Comparison of ENCODE assay signal across 9 cellular contexts in genomic region chr19:17997969-17998826, GRCh38. TPM values are rescaled to one million over a fixed set of nuclear protein-coding genes. Genes with fewer than 3 reads are reported as not detected.
DNase-seq lines count a peak whose midpoint lies in the region; ATAC-seq, FAIRE-seq and TF ChIP-seq lines count a peak whose summit lies in the region.
"Had no signal": no experiment of that assay in that cellular context is flagged by ENCODE, and none has a peak within 500 bp of the region (broad histone marks: within the 10 kb centered on the region; RNA-seq: fewer than 3 reads in every experiment).

No MANE protein-coding gene starts in this region.

- H3K27ac ChIP-seq in endothelial cell of umbilical vein (ENCODE audit: insufficient read depth, low read depth, low read length) (no peak overlapping the region), parathyroid adenoma (no peak overlapping the region), ovary (no peak overlapping the region)

- dilution Hi-C loops in endothelial cell of umbilical vein (cut with MboI; ENCODE audit: extremely low pct_ligation_motif_present, low sequenced_read_pairs): no loop called here

- WGBS in ovary, 3 donors: 75 to 78% (median 77%) methylated on average over 40 to 41 of the region's 41 CpGs

- H3K4me1 ChIP-seq in endothelial cell of umbilical vein (ENCODE audit: control insufficient read depth, extremely low read depth, insufficient read depth, low read length) (peaks cover 15% of the 10 kb centered on the region), parathyroid adenoma (peaks cover 3% of the 10 kb centered on the region), ovary (ENCODE audit: insufficient read depth) (peaks cover 5% of the 10 kb centered on the region)

- H3K9ac ChIP-seq in endothelial cell of umbilical vein (replicated peaks; ENCODE audit: extremely low read depth, insufficient read depth, low read length) (no peak overlapping the region), parathyroid adenoma (no peak overlapping the region)

- FAIRE-seq in endothelial cell of umbilical vein (lab: Jason Lieb, UNC): no peak

- TF ChIP-seq EP300 in ovary (IDR thresholded peaks at IDR 0.05): no peak

- TF ChIP-seq CTCF in GM12865 (IDR thresholded peaks at IDR 0.05; ENCODE audit: insufficient read depth, low read depth, low read length, missing control alignments) (peak; percentile 16), endothelial cell of umbilical vein (IDR thresholded peaks at IDR 0.05; ENCODE audit: extremely low read depth in 1 of 2, insufficient read depth in 1 of 2, low read depth in 1 of 2, low read length in 2 of 2) (peak in 1 of 2 donors; percentile 24), parathyroid adenoma (IDR thresholded peaks at IDR 0.05) (peak; percentile 19), ovary (IDR thresholded peaks at IDR 0.05) (no peak)

- H3K79me2 ChIP-seq in endothelial cell of umbilical vein (ENCODE audit: control insufficient read depth, insufficient read depth, low read length): peaks cover 14% of the 10 kb centered on the region
- peaks cover 5% of the 10 kb centered on the region for H3K79me2 ChIP-seq in parathyroid adenoma

- H3K4me2 ChIP-seq in endothelial cell of umbilical vein (ENCODE audit: insufficient read depth, low read length) (no peak overlapping the region), parathyroid adenoma (ENCODE audit: low read length) (no peak overlapping the region)

- H3K4me3 ChIP-seq in GM12865 (ENCODE audit: low read depth, low read length): no peak overlapping the region
- no peak overlapping the region for H3K4me3 ChIP-seq in endothelial cell of umbilical vein (replicated peaks in 1 of 3; ENCODE audit: insufficient read depth in 1 of 3, low read depth in 1 of 3, low read length in 3 of 3)
- H3K4me3 ChIP-seq in parathyroid adenoma (ENCODE audit: low read depth, low read length): no peak overlapping the region
- H3K4me3 ChIP-seq in ovary: no peak overlapping the region

- ATAC-seq in GM21447 (IDR thresholded peaks at IDR 0.05; ENCODE audit: unreplicated experiment): no peak

- H3K9me1 ChIP-seq in endothelial cell of umbilical vein (replicated peaks; ENCODE audit: control insufficient read depth, extremely low read depth, insufficient read depth, low read length): no peaks in the 10 kb centered on the region

- H3K9me3 ChIP-seq in endothelial cell of umbilical vein (replicated peaks; ENCODE audit: control insufficient read depth, insufficient read depth, low read length) (no peaks in the 10 kb centered on the region), parathyroid adenoma (ENCODE audit: control insufficient read depth, low read length) (no peaks in the 10 kb centered on the region), ovary (no peaks in the 10 kb centered on the region)

- intact Hi-C loops in endothelial cell of umbilical vein (cut with micrococcal nuclease) (loop anchor here (1.0 kb wide), 4 partner anchors 52 to 139 kb away; partner anchors contain the start of gene RPL18A), ovary (cut with DNase I) (loop anchor here (2.0 to 10.0 kb wide), 4 partner anchors 59 to 133 kb away; partner anchors contain the start of gene SLC5A5 (in 1 of the 4))

- H2AFZ ChIP-seq in endothelial cell of umbilical vein (ENCODE audit: low read depth, low read length) (peak overlapping the region; percentile 67), parathyroid adenoma (peak overlapping the region; percentile 28)

- no TSS peak for BruUV-seq in endothelial cell of umbilical vein (replicated peaks; lab: Mats Ljungman, UMichigan)

- no peaks in the 10 kb centered on the region for H3K36me3 ChIP-seq in endothelial cell of umbilical vein (ENCODE audit: control insufficient read depth in 2 of 2, extremely low read depth in 1 of 2, insufficient read depth in 2 of 2, low read length in 2 of 2)
- H3K36me3 ChIP-seq in parathyroid adenoma (ENCODE audit: control insufficient read depth, insufficient read depth, low read length): no peaks in the 10 kb centered on the region
- no peaks in the 10 kb centered on the region for H3K36me3 ChIP-seq in ovary

- TF ChIP-seq POLR2A in endothelial cell of umbilical vein (IDR thresholded peaks at IDR 0.05; ENCODE audit: low read depth, low read length) (no peak), ovary (IDR thresholded peaks at IDR 0.05) (no peak)

- H4K20me1 ChIP-seq in endothelial cell of umbilical vein (replicated peaks; ENCODE audit: control insufficient read depth, extremely low read depth, insufficient read depth, low read length): no peaks in the 10 kb centered on the region

- POLR2A ChIA-PET in endothelial cell of umbilical vein (lab: Charles Lee): no interaction called here

- CTCF ChIA-PET in endothelial cell of umbilical vein (lab: Charles Lee): interaction anchor here (0.6 to 6.6 kb wide), 19 partner anchors 9 to 223 kb away, joined by 3 to 203 read pairs (median 4); partner anchors contain the start of genes CCDC124, KCNN1, RPL18A and SLC5A5

- H3K27me3 ChIP-seq in endothelial cell of umbilical vein (ENCODE audit: control insufficient read depth in 2 of 2, insufficient read depth in 2 of 2, low read length in 2 of 2) (no peaks in the 10 kb centered on the region), parathyroid adenoma (ENCODE audit: control insufficient read depth, insufficient read depth, low read length) (no peaks in the 10 kb centered on the region), ovary (no peaks in the 10 kb centered on the region)

- no peak for DNase-seq in GM12865 (ENCODE audit: low read depth)
- DNase-seq in NCI-H226: peak; percentile 71
- no peak for DNase-seq in endothelial cell of umbilical vein (ENCODE audit: low read depth, low spot score)
- DNase-seq in SKM-1 (lab: John Stamatoyannopoulos, UW; ENCODE audit: unreplicated experiment): no peak
- DNase-seq in ovary: no peak
- DNase-seq in pons (ENCODE audit: low spot score): no peak
- DNase-seq: NCI-H69 had no signal

TF ChIP-seq in endothelial cell of umbilical vein, 7 proteins besides CTCF, POLR2A, EP300 and RAD21:
- TF ChIP-seq GATA2 (IDR thresholded peaks at IDR 0.05; ENCODE audit: insufficient read depth, insufficient read length, low read depth, low read length) (no peak), POLR2AphosphoS5 (IDR thresholded peaks at IDR 0.05; ENCODE audit: insufficient read depth, low read depth, low read length) (no peak), JUN (IDR thresholded peaks at IDR 0.05; ENCODE audit: borderline replicate concordance, insufficient read depth, insufficient read length, low read depth) (no peak), MYC (IDR thresholded peaks at IDR 0.05; ENCODE audit: low read depth, low read length) (no peak), MAX (IDR thresholded peaks at IDR 0.05; ENCODE audit: insufficient read depth, insufficient read length) (no peak), EZH2 (IDR thresholded peaks at IDR 0.05; ENCODE audit: borderline replicate concordance, low read depth, low read length, severe bottlenecking) (no peak), FOS (IDR thresholded peaks at IDR 0.05; ENCODE audit: borderline replicate concordance, insufficient read depth, low read length) (no peak)
TF ChIP-seq in endothelial cell of umbilical vein: peak in this region for 0.

RNA-seq across cellular contexts. Expression of gene ARRDC2, which starts 9.8 kb away (rescaled TPM):
- 17.2 and 17.4 TPM in 2 replicates for total RNA-seq in endothelial cell of umbilical vein
- polyA plus RNA-seq in endothelial cell of umbilical vein: 10.2 and 12.4 TPM in 2 replicates
- polyA plus RNA-seq in endothelial cell of umbilical vein (2011; cell fraction: cytosol; rRNA removed): 8.4 and 9.5 TPM in 2 replicates
- polyA plus RNA-seq in endothelial cell of umbilical vein (2011; cell fraction: nucleus; rRNA removed): 20.7 and 22.0 TPM in 2 replicates
- polyA plus RNA-seq in endothelial cell of umbilical vein (2012): 6.3 and 10.6 TPM in 2 replicates
- 6.0 and 8.6 TPM in 2 replicates for polyA minus RNA-seq in endothelial cell of umbilical vein
- polyA minus RNA-seq in endothelial cell of umbilical vein (2011; cell fraction: cytosol; rRNA and poly(A)+ RNA removed): 14.2 TPM
- polyA minus RNA-seq in endothelial cell of umbilical vein (2011; cell fraction: nucleus; rRNA and poly(A)+ RNA removed): 9.4 and 13.4 TPM in 2 replicates
- total RNA-seq in ovary: 10 to 100 TPM in 5 of 7 donors, 1 to 10 TPM in 2; 6.8 to 22.8 (median 12.2) TPM
- 10 to 100 TPM; 12.9 to 14.7 TPM for polyA plus RNA-seq in ovary

RNA-seq across cellular contexts. Expression of gene KCNN1, which starts 31.3 kb away (rescaled TPM):
- total RNA-seq in endothelial cell of umbilical vein (0.32 and 0.80 TPM in 2 replicates), ovary (1 to 10 TPM in 4 of 7 donors, under 1 TPM in 2, not detected in 1; 0.33 to 5.9 (median 2.2) TPM)
- polyA plus RNA-seq in endothelial cell of umbilical vein (0.18 TPM in 2 replicates), ovary (1 to 10 TPM in 1 of 2 donors, under 1 TPM in 1; 1.00 to 1.7 TPM)
- polyA plus RNA-seq in endothelial cell of umbilical vein (2011; cell fraction: cytosol; rRNA removed): 0.13 TPM in 2 replicates
- not detected in 2 replicates for polyA plus RNA-seq in endothelial cell of umbilical vein (2011; cell fraction: nucleus; rRNA removed)
- polyA plus RNA-seq in endothelial cell of umbilical vein (2012): 0.40 and 0.93 TPM in 2 replicates
- polyA minus RNA-seq in endothelial cell of umbilical vein: 0.41 TPM in 1 of 2 replicates, not detected in the other
- polyA minus RNA-seq in endothelial cell of umbilical vein (2011; cell fraction: cytosol; rRNA and poly(A)+ RNA removed): 2.6 TPM
- polyA minus RNA-seq in endothelial cell of umbilical vein (2011; cell fraction: nucleus; rRNA and poly(A)+ RNA removed): not detected in 2 replicates

Comparison
In these comparisons a context has a peak if more than half of its experiments do, and no peak if none do; other contexts are left out.
1. CTCF ChIP-seq: peak in GM12865 (single experiment) and parathyroid adenoma (single experiment); none in ovary (0 of 3).